Comparison of ENCODE assay signal across 8 cellular contexts in genomic region chr2:8872821-8873432, GRCh38. TPM values are rescaled to one million over a fixed set of nuclear protein-coding genes. Genes with fewer than 3 reads are reported as not detected.
DNase-seq lines count a peak whose midpoint lies in the region; ATAC-seq and TF ChIP-seq lines count a peak whose summit lies in the region.

No MANE protein-coding gene starts in this region.

- H3K27me3 Mint-ChIP-seq in T-helper 2 cell treated with Interferon-gamma antibody and Interleukin-4, amounts not matched to agents 5 μg/mL and 100 μg/mL, for 36 hours (ENCODE audit: low read depth): peaks cover 3% of the 10 kb centered on the region

- ATAC-seq in Panc1 (peak; percentile 69), HG03280 (IDR thresholded peaks at IDR 0.05; ENCODE audit: unreplicated experiment) (no peak), GM18868 (IDR thresholded peaks at IDR 0.05; ENCODE audit: unreplicated experiment) (no peak)

- no peaks in the 10 kb centered on the region for H3K9me3 ChIP-seq in Panc1 (ENCODE audit: control insufficient read depth, insufficient read depth, low read depth, low read length)

- H3K4me3 Mint-ChIP-seq in T-helper 2 cell treated with Interferon-gamma antibody and Interleukin-4, amounts not matched to agents 5 μg/mL and 100 μg/mL, for 36 hours: no peak overlapping the region

- no peak overlapping the region for H3K27ac Mint-ChIP-seq in T-helper 2 cell treated with Interferon-gamma antibody and Interleukin-4, amounts not matched to agents 5 μg/mL and 100 μg/mL, for 36 hours

- no peak overlapping the region for H3K4me3 ChIP-seq in Panc1 (ENCODE audit: low read depth in 2 of 2, low read length in 2 of 2)

- TF ChIP-seq CTCF in Panc1 (IDR thresholded peaks at IDR 0.05): peak; percentile 75

- H3K36me3 ChIP-seq in Panc1 (ENCODE audit: control insufficient read depth, insufficient read depth, low read length): no peaks in the 10 kb centered on the region

- BruUV-seq in Panc1 (replicated peaks; lab: Mats Ljungman, UMichigan): no TSS peak

- no peaks in the 10 kb centered on the region for H3K27me3 ChIP-seq in Panc1 (ENCODE audit: control insufficient read depth, insufficient read depth, low read length)

- CTCF ChIA-PET in Panc1 (lab: Charles Lee): interaction anchor here (1.0 to 1.1 kb wide), 2 partner anchors 265 to 266 kb away, joined by 3 to 6 read pairs; no protein-coding TSS in a partner anchor

- H3K9me3 Mint-ChIP-seq in T-helper 2 cell treated with Interferon-gamma antibody and Interleukin-4, amounts not matched to agents 5 μg/mL and 100 μg/mL, for 36 hours: no peaks in the 10 kb centered on the region

- DNase-seq in GM03348 (ENCODE audit: low spot score) (peak; percentile 54), LHCN-M2 (ENCODE audit: low read depth) (peak; percentile 60), Panc1 (ENCODE audit: low read depth, low spot score) (peak; percentile 43), fibroblast of gingiva (ENCODE audit: low read depth) (peak; percentile 57), pulmonary artery endothelial cell (ENCODE audit: low read depth, low spot score) (peak; percentile 27)
- no peak for DNase-seq in T-helper 2 cell treated with Interferon-gamma antibody and Interleukin-4, amounts not matched to agents 5 μg/mL and 100 μg/mL, for 36 hours (ENCODE audit: low spot score)

- no peaks in the 10 kb centered on the region for H3K4me1 Mint-ChIP-seq in T-helper 2 cell treated with Interferon-gamma antibody and Interleukin-4, amounts not matched to agents 5 μg/mL and 100 μg/mL, for 36 hours (ENCODE audit: low read depth)

- intact Hi-C loops in Panc1 (cut with micrococcal nuclease; ENCODE audit: unreplicated experiment): loop anchor here (2.0 to 5.0 kb wide), 2 partner anchors 119 to 268 kb away; no protein-coding TSS in a partner anchor

- no peak overlapping the region for H3K27ac ChIP-seq in Panc1 (ENCODE audit: low read length)

- POLR2A ChIA-PET in Panc1 (lab: Charles Lee): no interaction called here

- no peaks in the 10 kb centered on the region for H3K36me3 Mint-ChIP-seq in T-helper 2 cell treated with Interferon-gamma antibody and Interleukin-4, amounts not matched to agents 5 μg/mL and 100 μg/mL, for 36 hours (ENCODE audit: low read depth)

- in situ Hi-C loops in Panc1 (cut with HindIII; ENCODE audit: low pct_unique_long_range_greater_than_20kb, low sequenced_read_pairs): no loop called here

- no peaks in the 10 kb centered on the region for H3K4me1 ChIP-seq in Panc1 (ENCODE audit: control insufficient read depth, insufficient read depth, low read length)

RNA-seq across cellular contexts. Expression of gene KIDINS220, which starts 35.5 kb away (rescaled TPM):
- total RNA-seq in LHCN-M2 (2014; rRNA removed) (35.5 and 43.1 TPM in 2 replicates), Panc1 (2021; ENCODE audit: unreplicated experiment) (39.3 TPM), pulmonary artery endothelial cell (43.3 and 64.7 TPM in 2 replicates)
- 12.9 TPM for polyA plus RNA-seq in LHCN-M2 (2012)
- 17.1 TPM for polyA plus RNA-seq in Panc1 (2012; ENCODE audit: insufficient read length)
